In genomic region chr7:18771834-18772566, GRCh38 we compare ENCODE assay signal across 18 cellular contexts.
"Had no signal": no experiment of that assay in that cellular context is flagged by ENCODE, and none has a peak within 500 bp of the region (broad histone marks: within the 10 kb centered on the region; RNA-seq: fewer than 3 reads in every experiment).

No MANE protein-coding gene starts in this region.

- H3K27ac ChIP-seq: cardiac muscle cell, esophagus muscularis mucosa, hepatocyte, ovary, upper lobe of left lung, VCaP had no signal

- H3K4me3 ChIP-seq: cardiac muscle cell, esophagus muscularis mucosa, hepatocyte, mucosa of descending colon, ovary, upper lobe of left lung had no signal

- ATAC-seq: activated T-helper 17 cell treated with anti-CD3 and anti-CD28 coated beads, Interleukin-2, amount 50 U/mL, for 72 hours; left lobe of liver; mucosa of descending colon; naive thymus-derived CD4-positive, alpha-beta T cell; sciatic nerve; stimulated activated naive CD8-positive, alpha-beta T cell treated with anti-CD3 and anti-CD28 coated beads, Interleukin-15, amount 100 ng/mL, for 72 hours had no signal

- H3K36me3 ChIP-seq: cardiac muscle cell, esophagus muscularis mucosa, ovary, upper lobe of left lung had no signal

- H3K27me3 ChIP-seq: cardiac muscle cell, esophagus muscularis mucosa, hepatocyte, ovary, upper lobe of left lung had no signal

- H3K4me1 ChIP-seq: esophagus muscularis mucosa, upper lobe of left lung had no signal

- DNase-seq: activated CD4-positive, alpha-beta T cell treated with anti-CD3 and anti-CD28 coated beads for 1 hour; activated CD4-positive, alpha-beta T cell treated with anti-CD3 and anti-CD28 coated beads, Interleukin-2, amount 50 U/mL, for 4 hours; activated naive CD4-positive, alpha-beta T cell treated with Interleukin-2 at 50 U/mL for 16 hours; aorta; islet precursor cell; mammary epithelial cell; mucosa of descending colon; naive thymus-derived CD4-positive, alpha-beta T cell; ovary; stimulated activated naive CD8-positive, alpha-beta T cell treated with anti-CD3 and anti-CD28 coated beads, Interleukin-15, amount 100 ng/mL, for 72 hours; upper lobe of left lung had no signal
